ENCODE assay signal across 24 cellular contexts in genomic region chr2:30159766-30160165, GRCh38.
"Had no signal": no experiment of that assay in that cellular context is flagged by ENCODE, and none has a peak within 500 bp of the region (broad histone marks: within the 10 kb centered on the region; RNA-seq: fewer than 3 reads in every experiment).

No MANE protein-coding gene starts in this region.

- H3K27me3 Mint-ChIP-seq: activated naive CD4-positive, alpha-beta T cell treated with anti-CD3 and anti-CD28 coated beads, Interleukin-2, amount 50 U/mL, for 24 hours; naive thymus-derived CD4-positive, alpha-beta T cell had no signal

- H3K9me3 Mint-ChIP-seq: activated naive CD4-positive, alpha-beta T cell treated with anti-CD3 and anti-CD28 coated beads, Interleukin-2, amount 50 U/mL, for 24 hours; activated T-cell treated with anti-CD3 and anti-CD28 coated beads, Interleukin-2, amount 50 U/mL, for 72 hours had no signal

- H3K4me1 ChIP-seq: breast epithelium had no signal

- H3K4me3 ChIP-seq: adrenal gland, breast epithelium, gastroesophageal sphincter, heart right ventricle, mucosa of descending colon, pancreas, smooth muscle cell, upper lobe of right lung had no signal

- H3K27ac ChIP-seq: adrenal gland, breast epithelium, heart right ventricle, pancreas, upper lobe of right lung, VCaP had no signal

- DNase-seq: activated CD4-positive, alpha-beta T cell treated with anti-CD3 and anti-CD28 coated beads, Interleukin-2, amount 50 U/mL, for 4 hours; activated effector memory CD4-positive, alpha-beta T cell treated with anti-CD3 and anti-CD28 coated beads, Interleukin-2, amount 50 U/mL, for 16 hours; activated T-cell treated with anti-CD3 and anti-CD28 coated beads, Interleukin-2, amount 50 U/mL, for 72 hours; adrenal gland; cerebellar nuclear complex; effector CD4-positive, alpha-beta T cell; heart right ventricle; left ventricle myocardium superior; mesenchymal stem cell; mucosa of descending colon; naive thymus-derived CD4-positive, alpha-beta T cell; pancreas; stimulated activated CD4-positive, alpha-beta T cell treated with anti-CD3 and anti-CD28 coated beads, Interleukin-4, amount 100 ng/mL, for 4 hours; stimulated activated naive CD4-positive, alpha-beta T cell; T-helper 2 cell; upper lobe of right lung had no signal

- H3K9me3 ChIP-seq: adrenal gland, breast epithelium, gastroesophageal sphincter, heart right ventricle, mucosa of descending colon, neutrophil, pancreas, upper lobe of right lung had no signal

- ATAC-seq: activated T-cell treated with anti-CD3 and anti-CD28 coated beads, Interleukin-2, amount 50 U/mL, for 72 hours; esophagus mucosa; gastroesophageal sphincter; heart right ventricle; left ventricle myocardium superior; mucosa of descending colon; naive thymus-derived CD4-positive, alpha-beta T cell; pancreas; sciatic nerve; upper lobe of right lung had no signal

- H3K4me2 ChIP-seq: smooth muscle cell had no signal

- H3K27me3 ChIP-seq: adrenal gland, breast epithelium, gastroesophageal sphincter, heart right ventricle, neutrophil, pancreas, upper lobe of right lung had no signal

- H3K4me3 Mint-ChIP-seq: activated naive CD4-positive, alpha-beta T cell treated with anti-CD3 and anti-CD28 coated beads, Interleukin-2, amount 50 U/mL, for 24 hours; activated T-cell treated with anti-CD3 and anti-CD28 coated beads, Interleukin-2, amount 50 U/mL, for 72 hours had no signal
